Comparison of ENCODE assay signal across 8 cellular contexts in genomic region chr19:18831524-18832330, GRCh38. TPM values are rescaled to one million over a fixed set of nuclear protein-coding genes. Genes with fewer than 3 reads are reported as not detected.
DNase-seq lines count a peak whose midpoint lies in the region; ATAC-seq and TF ChIP-seq lines count a peak whose summit lies in the region.

Gene UPF1 (plus strand): TSS chr19:18831959. CDS start chr19:18832210, 251 bp downstream.

- H3K27me3 Mint-ChIP-seq in natural killer cell (ENCODE audit: low read depth in 2 of 2), result peaks cover 3 to 9% of the 10 kb centered on the region in 2 donors

- peak; percentile 76 for ATAC-seq in GM21825 (IDR thresholded peaks at IDR 0.05; ENCODE audit: unreplicated experiment)
- peak; percentile 81 to 91 (median 88) for ATAC-seq in natural killer cell

- peak within 1 kb of the TSS; percentile 89 to 91 for H3K27ac Mint-ChIP-seq in natural killer cell

- peaks cover 0 to 6% of the 10 kb centered on the region in 2 donors for H3K9me3 Mint-ChIP-seq in natural killer cell

- H3K4me3 Mint-ChIP-seq in natural killer cell, result peak within 1 kb of the TSS; percentile 93

- no peaks in the 10 kb centered on the region for H3K36me3 Mint-ChIP-seq in natural killer cell

- TF ChIP-seq CTCF in natural killer cell (IDR thresholded peaks at IDR 0.05), result no peak

- peak; percentile 82 for DNase-seq in DMS79 treated with DMSO at 0.1 percent for 48 hours (lab: John Stamatoyannopoulos, UW)
- DNase-seq in Kasumi-1 (lab: John Stamatoyannopoulos, UW), result peak; percentile 82 to 86
- DNase-seq in RKO (ENCODE audit: low spot score), result peak; percentile 94
- DNase-seq in activated T-helper 1 cell treated with anti-CD3 and anti-CD28 coated beads, Interleukin-2, amount 50 U/mL, for 16 hours (ENCODE audit: low read depth in 1 of 2, low spot score in 1 of 2), result peak; percentile 93
- peak; percentile 81 for DNase-seq in fibroblast of peridontal ligament (ENCODE audit: extremely low read depth)
- DNase-seq in natural killer cell, result peak; percentile 96
- peak; percentile 94 for DNase-seq in stimulated activated naive CD4-positive, alpha-beta T cell treated with Interleukin-2 at 50 U/mL for 16 hours (lab: John Stamatoyannopoulos, UW)

- intact Hi-C loops in natural killer cell (cut with micrococcal nuclease), result loop anchor here (2.0 to 5.0 kb wide), 2 partner anchors 149 to 309 kb away; partner anchors contain the start of genes CRTC1 and ELL

- peaks cover 39% of the 10 kb centered on the region in 2 donors for H3K4me1 Mint-ChIP-seq in natural killer cell

RNA-seq across cellular contexts. Expression of gene UPF1, which starts in this region (rescaled TPM):
- total RNA-seq in natural killer cell, result 100 to 1,000 TPM; 123 to 140 (median 138) TPM

Comparison
In these comparisons a context has a peak if more than half of its experiments do, and no peak if none do; other contexts are left out.
1. Peak in every context shown above with its lines: DNase-seq and ATAC-seq.